Comparison of ENCODE assay signal across 9 cellular contexts in genomic region chr10:102835007-102835482, GRCh38. TPM values are rescaled to one million over a fixed set of nuclear protein-coding genes. Genes with fewer than 3 reads are reported as not detected.
DNase-seq lines count a peak whose midpoint lies in the region; ATAC-seq and TF ChIP-seq lines count a peak whose summit lies in the region.
"Had no signal": no experiment of that assay in that cellular context is flagged by ENCODE, and none has a peak within 500 bp of the region (broad histone marks: within the 10 kb centered on the region; RNA-seq: fewer than 3 reads in every experiment).

No MANE protein-coding gene starts in this region.

- H3K27ac ChIP-seq in DND-41 (ENCODE audit: low read length) (no peak overlapping the region), lung (ENCODE audit: low read depth in 1 of 2, low read length in 1 of 2) (no peak overlapping the region)

- H3K4me2 ChIP-seq in DND-41 (ENCODE audit: insufficient read depth, low read length), result no peak overlapping the region

- H3K9me3 ChIP-seq in DND-41 (ENCODE audit: insufficient read depth, low read length, severe bottlenecking) (peaks cover 9% of the 10 kb centered on the region), lung (ENCODE audit: control insufficient read depth in 2 of 2, insufficient read depth in 1 of 2, low read length in 1 of 2) (no peaks in the 10 kb centered on the region)

- ATAC-seq in DND-41 (ENCODE audit: insufficient read depth, low read depth) (peak; percentile 100), HG03520 (IDR thresholded peaks at IDR 0.05; ENCODE audit: unreplicated experiment) (peak; percentile 51), lung (ENCODE audit: insufficient read depth, low FRiP score) (peak; percentile 84), GM18870 (IDR thresholded peaks at IDR 0.05; ENCODE audit: unreplicated experiment) (no peak)

- no peaks in the 10 kb centered on the region for H3K36me3 ChIP-seq in DND-41 (ENCODE audit: insufficient read depth, low read length)
- H3K36me3 ChIP-seq in lung (ENCODE audit: control insufficient read depth in 2 of 2, insufficient read depth in 2 of 2, low read length in 2 of 2), result no peaks in the 10 kb centered on the region

- intact Hi-C loops in activated CD4-positive, alpha-beta memory T cell treated with anti-CD3 and anti-CD28 coated beads for 36 hours (cut with micrococcal nuclease), result loop anchor here (1.0 kb wide), 3 partner anchors 66 to 409 kb away; no protein-coding TSS in a partner anchor

- CTCF ChIA-PET in activated CD4-positive, alpha-beta memory T cell treated with anti-CD3 and anti-CD28 coated beads for 36 hours (lab: Charles Lee), result interaction anchor here (0.5 to 9.1 kb wide), 19 partner anchors 11 to 499 kb away, joined by 3 to 59 read pairs (median 3); partner anchors contain the start of gene CNNM2

- no peak overlapping the region for H3K9ac ChIP-seq in DND-41 (ENCODE audit: low read depth, low read length)

- 67% methylated on average over 11 of the region's 11 CpGs for WGBS in lung, 2 donors

- no peak overlapping the region for H3K4me3 ChIP-seq in DND-41 (ENCODE audit: low read depth in 1 of 2, low read length in 2 of 2)
- H3K4me3 ChIP-seq in lung, result no peak overlapping the region

- peaks cover 3% of the 10 kb centered on the region for H3K4me1 Mint-ChIP-seq in activated CD4-positive, alpha-beta memory T cell treated with anti-CD3 and anti-CD28 coated beads for 36 hours (ENCODE audit: low read depth)

- no peaks in the 10 kb centered on the region for H3K36me3 Mint-ChIP-seq in activated CD4-positive, alpha-beta memory T cell treated with anti-CD3 and anti-CD28 coated beads for 36 hours

- H3K9me3 Mint-ChIP-seq in activated CD4-positive, alpha-beta memory T cell treated with anti-CD3 and anti-CD28 coated beads for 36 hours, result peaks cover 12% of the 10 kb centered on the region

- H3K27me3 ChIP-seq in DND-41 (ENCODE audit: insufficient read depth, low read length, poor library complexity), result no peaks in the 10 kb centered on the region
- no peaks in the 10 kb centered on the region for H3K27me3 ChIP-seq in lung (ENCODE audit: control insufficient read depth, insufficient read depth)

- no peak overlapping the region for H3K4me3 Mint-ChIP-seq in activated CD4-positive, alpha-beta memory T cell treated with anti-CD3 and anti-CD28 coated beads for 36 hours
- H3K4me3 Mint-ChIP-seq: activated naive CD8-positive, alpha-beta T cell had no signal

- no peaks in the 10 kb centered on the region for H3K79me2 ChIP-seq in DND-41 (ENCODE audit: insufficient read depth, low read length)

- no peaks in the 10 kb centered on the region; the same call in 1 of the 2 replicates for H4K20me1 ChIP-seq in DND-41 (ENCODE audit: insufficient read depth, low read length)

- no peak overlapping the region for H3K27ac Mint-ChIP-seq in activated CD4-positive, alpha-beta memory T cell treated with anti-CD3 and anti-CD28 coated beads for 36 hours
- H3K27ac Mint-ChIP-seq: activated naive CD8-positive, alpha-beta T cell had no signal

- H3K27me3 Mint-ChIP-seq in activated CD4-positive, alpha-beta memory T cell treated with anti-CD3 and anti-CD28 coated beads for 36 hours, result peaks cover 3% of the 10 kb centered on the region

- H3K4me1 ChIP-seq in DND-41 (ENCODE audit: insufficient read depth, low read length), result no peaks in the 10 kb centered on the region
- H3K4me1 ChIP-seq in lung (ENCODE audit: control insufficient read depth in 2 of 2, insufficient read depth in 2 of 2, low read length in 2 of 2), result peaks cover 0 to 2% of the 10 kb centered on the region in 2 donors

- peak; percentile 97 for TF ChIP-seq CTCF in DND-41 (IDR thresholded peaks at IDR 0.05; ENCODE audit: borderline replicate concordance, extremely low read depth, low read length, poor library complexity, severe bottlenecking)
- TF ChIP-seq CTCF in lung (IDR thresholded peaks at IDR 0.05; ENCODE audit: control extremely low read depth, extremely low read depth), result peak; percentile 92

- no peak overlapping the region for H2AFZ ChIP-seq in DND-41 (ENCODE audit: low read depth, low read length)

- peak; percentile 81 for DNase-seq in DND-41
- peak; percentile 92 for DNase-seq in NCI-H82 (lab: John Stamatoyannopoulos, UW)
- DNase-seq in activated CD4-positive, alpha-beta memory T cell treated with anti-CD3 and anti-CD28 coated beads for 36 hours, result peak; percentile 82
- DNase-seq in ecto neural progenitor cell (ENCODE audit: low spot score), result peak; percentile 89
- peak; percentile 75 for DNase-seq in lung (ENCODE audit: low spot score)
- peak; percentile 51 for DNase-seq in stimulated activated CD8-positive, alpha-beta memory T cell treated with anti-CD3 and anti-CD28 coated beads, Interleukin-15, amount 100 ng/mL, for 24 hours (ENCODE audit: low read depth)

- POLR2A ChIA-PET in activated CD4-positive, alpha-beta memory T cell treated with anti-CD3 and anti-CD28 coated beads for 36 hours (lab: Charles Lee), result no interaction called here

RNA-seq across cellular contexts. Expression of gene CYP17A1, which starts 2.2 kb away (rescaled TPM):
- not detected for total RNA-seq in activated CD4-positive, alpha-beta memory T cell treated with anti-CD3 and anti-CD28 coated beads for 36 hours
- 1 to 10 TPM; 2.1 to 3.7 TPM for total RNA-seq in lung
- 1 to 10 TPM in 1 of 2 donors, under 1 TPM in 1; 0.39 to 1.2 TPM for polyA plus RNA-seq in lung

RNA-seq across cellular contexts. Expression of gene BORCS7, which starts 19.0 kb away (rescaled TPM):
- 1 to 10 TPM; 5.0 to 5.9 TPM for total RNA-seq in activated CD4-positive, alpha-beta memory T cell treated with anti-CD3 and anti-CD28 coated beads for 36 hours
- total RNA-seq in lung, result 10 to 100 TPM; 17.6 to 37.1 TPM
- 10 to 100 TPM; 20.0 to 31.2 TPM for polyA plus RNA-seq in lung

RNA-seq across cellular contexts. Expression of gene AS3MT, which starts 34.2 kb away (rescaled TPM):
- total RNA-seq in activated CD4-positive, alpha-beta memory T cell treated with anti-CD3 and anti-CD28 coated beads for 36 hours, result under 1 TPM; 0.59 to 0.85 TPM
- total RNA-seq in lung, result 1 to 10 TPM in 1 of 2 donors, under 1 TPM in 1; 0.86 to 5.8 TPM
- 1 to 10 TPM; 1.9 to 3.8 TPM for polyA plus RNA-seq in lung
